ENCODE assay signal across 14 cellular contexts in the genomic region with DNA sequence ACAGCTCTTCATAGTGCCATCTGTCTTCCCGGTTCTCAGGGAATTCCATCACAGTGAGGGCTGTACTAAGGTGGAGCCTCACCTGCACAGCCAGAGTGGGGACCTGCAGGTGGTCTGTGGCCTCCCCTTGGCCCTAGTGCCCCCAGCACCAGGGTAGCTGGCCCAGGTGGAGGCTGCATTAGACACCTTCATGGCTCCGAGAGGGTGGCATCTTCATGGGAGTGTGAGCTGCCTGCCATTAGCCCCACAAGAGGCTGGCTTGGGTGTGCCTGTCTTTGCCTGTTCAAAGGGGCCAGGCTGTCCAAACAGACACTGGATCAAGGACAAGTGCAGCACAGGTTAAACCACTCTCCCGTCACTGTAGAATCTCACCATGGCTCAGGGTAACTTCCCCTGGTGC.
"Had no signal": no experiment of that assay in that cellular context is flagged by ENCODE, and none has a peak within 500 bp of the region (broad histone marks: within the 10 kb centered on the region; RNA-seq: fewer than 3 reads in every experiment).

No MANE protein-coding gene starts in this region.

- H3K27ac Mint-ChIP-seq: dendritic cell treated with granulocyte-macrophage colony-stimulating factor and Interleukin-4, amounts not matched to agents 40 ng/mL and 50 ng/mL, for 4 days; naive B cell; type B pancreatic cell had no signal

- H3K4me3 ChIP-seq: esophagus squamous epithelium, gastroesophageal sphincter, right atrium auricular region, suprapubic skin, thyroid gland had no signal

- H3K36me3 Mint-ChIP-seq: naive B cell, type B pancreatic cell had no signal

- H3K27me3 ChIP-seq: right atrium auricular region, suprapubic skin, thyroid gland had no signal

- H3K9me3 ChIP-seq: neutrophil, suprapubic skin, thyroid gland had no signal

- H3K4me1 Mint-ChIP-seq: naive B cell had no signal

- H3K36me3 ChIP-seq: esophagus squamous epithelium, gastroesophageal sphincter, neutrophil, right atrium auricular region, suprapubic skin, thyroid gland had no signal

- DNase-seq: esophagus squamous epithelium; left colon; mesendoderm; naive B cell; small intestine; stimulated activated CD4-positive, alpha-beta T cell treated with anti-CD3 and anti-CD28 coated beads, Interleukin-12 subunit alpha, Interleukin-12 subunit beta, amount 100 ng/mL, for 4 hours; stimulated activated naive CD4-positive, alpha-beta T cell treated with Interleukin-2 at 50 U/mL for 16 hours had no signal

- H3K4me3 Mint-ChIP-seq: dendritic cell treated with granulocyte-macrophage colony-stimulating factor and Interleukin-4, amounts not matched to agents 40 ng/mL and 50 ng/mL, for 4 days; naive B cell; type B pancreatic cell had no signal

- H3K27ac ChIP-seq: esophagus squamous epithelium, gastroesophageal sphincter, neutrophil, right atrium auricular region, suprapubic skin, thyroid gland had no signal

- H3K27me3 Mint-ChIP-seq: dendritic cell treated with granulocyte-macrophage colony-stimulating factor and Interleukin-4, amounts not matched to agents 40 ng/mL and 50 ng/mL, for 4 days had no signal

- H3K9me3 Mint-ChIP-seq: dendritic cell treated with granulocyte-macrophage colony-stimulating factor and Interleukin-4, amounts not matched to agents 40 ng/mL and 50 ng/mL, for 4 days; type B pancreatic cell had no signal
